ENCODE assay signal across 27 cellular contexts in genomic region chr4:56767567-56767966, GRCh38. TPM values are rescaled to one million over a fixed set of nuclear protein-coding genes. Genes with fewer than 3 reads are reported as not detected.
"Had no signal": no experiment of that assay in that cellular context is flagged by ENCODE, and none has a peak within 500 bp of the region (broad histone marks: within the 10 kb centered on the region; RNA-seq: fewer than 3 reads in every experiment).

No MANE protein-coding gene starts in this region.

- H3K4me3 ChIP-seq: neural progenitor cell, ovary, psoas muscle, stomach, thoracic aorta, thyroid gland, tibial nerve, upper lobe of left lung, vagina had no signal

- H3K4me2 ChIP-seq: neural progenitor cell had no signal

- H3K27me3 ChIP-seq: neural progenitor cell, ovary, stomach, thyroid gland, tibial nerve, upper lobe of left lung, vagina had no signal

- H3K4me1 ChIP-seq: parathyroid adenoma, psoas muscle, stomach, thyroid gland, tibial nerve, vagina had no signal

- H3K9ac ChIP-seq: neural progenitor cell, parathyroid adenoma had no signal

- H3K36me3 ChIP-seq: neural progenitor cell, ovary, stomach, thoracic aorta, thyroid gland, tibial nerve, upper lobe of left lung, vagina had no signal

- H3K27ac ChIP-seq: neural progenitor cell, ovary, parathyroid adenoma, psoas muscle, stomach, thoracic aorta, thyroid gland, tibial nerve, upper lobe of left lung, vagina had no signal

- H2AFZ ChIP-seq: neural progenitor cell, parathyroid adenoma had no signal

- ATAC-seq: natural killer cell, psoas muscle, right cardiac atrium, sciatic nerve had no signal

- DNase-seq: natural killer cell; occipital lobe; ovary; posterior cingulate gyrus; psoas muscle; right cardiac atrium; stimulated activated CD4-positive, alpha-beta T cell treated with anti-CD3 and anti-CD28 coated beads, Interleukin-15, amount 100 ng/mL, for 24 hours; stimulated activated CD4-positive, alpha-beta T cell treated with anti-CD3 and anti-CD28 coated beads, Interleukin-2, amount 100 ng/mL, for 24 hours; stimulated activated CD4-positive, alpha-beta T cell treated with anti-CD3 and anti-CD28 coated beads, Interleukin-2, amount 100 ng/mL, for 48 hours; stimulated activated CD4-positive, alpha-beta T cell treated with anti-CD3 and anti-CD28 coated beads, Interleukin-4, amount 100 ng/mL, for 24 hours; stimulated activated naive B cell treated with anti-CD40 and anti-IgM and Interleukin-4, amounts not matched to agents 10 μg/mL and 1 μg/mL and 100 μg/mL, for 72 hours; stimulated activated naive CD4-positive, alpha-beta T cell treated with Interleukin-2 at 50 U/mL for 16 hours; stomach; thyroid gland; upper lobe of left lung had no signal

- H3K9me3 ChIP-seq: ovary, psoas muscle, stomach, thoracic aorta, thyroid gland, tibial nerve, upper lobe of left lung, vagina had no signal

- H3K79me2 ChIP-seq: parathyroid adenoma had no signal

RNA-seq across cellular contexts. Expression of gene SPINK2, which starts 53.9 kb away (rescaled TPM):
- total RNA-seq: occipital lobe, osteoblast, progenitor cell of endocrine pancreas, sciatic nerve, skeletal muscle tissue, subcutaneous adipose tissue, temporal lobe, thoracic aorta, tibial nerve, upper lobe of left lung, ureter had no signal
